Comparison of ENCODE assay signal across 8 cellular contexts in the genomic region with DNA sequence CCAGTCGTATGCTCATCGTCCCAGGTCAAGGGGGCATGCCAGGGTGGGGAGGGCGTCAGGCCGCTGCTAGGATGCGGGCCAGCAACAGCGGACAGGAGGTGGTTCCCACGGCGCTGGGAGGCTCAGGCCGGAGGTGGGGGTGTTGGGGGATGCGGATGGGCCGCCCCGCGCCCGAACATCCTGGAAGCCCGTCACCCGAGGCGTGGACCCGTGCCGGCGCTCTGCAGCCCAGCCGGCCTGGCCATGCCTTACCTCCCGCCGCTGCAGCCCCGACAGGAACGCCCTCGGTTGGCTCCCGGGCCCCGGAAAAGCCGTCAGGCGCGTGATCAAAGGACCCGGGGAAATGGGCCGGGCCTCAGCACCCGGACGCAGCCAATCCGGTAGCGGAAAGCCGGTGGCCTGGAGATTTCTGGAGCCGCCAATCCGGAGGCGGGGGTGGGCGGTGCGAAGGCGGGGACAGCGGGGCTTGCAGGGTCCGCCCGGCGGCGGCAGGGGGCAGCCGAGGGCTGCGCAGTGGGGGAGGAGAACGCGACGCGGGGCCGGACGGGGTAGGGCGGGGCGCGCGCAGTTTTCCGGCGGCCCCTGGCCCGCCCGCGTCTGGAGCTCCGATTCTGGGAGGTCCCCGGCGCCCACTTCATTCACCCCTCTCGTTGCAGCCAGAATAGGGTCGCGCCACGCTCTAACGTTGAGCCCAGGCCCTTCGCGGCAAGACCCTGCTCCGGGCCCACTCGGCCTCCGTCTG. TPM values are rescaled to one million over a fixed set of nuclear protein-coding genes. Genes with fewer than 3 reads are reported as not detected.
A peak's percentile ranks its signal among the peaks of the same experiment; 100 is the strongest.
DNase-seq lines count a peak whose midpoint lies in the region; ATAC-seq, FAIRE-seq and TF ChIP-seq lines count a peak whose summit lies in the region.

Gene SMIM29 (minus strand): TSS at position 280 of the 742 bp plus-strand sequence. CDS start 1,215 bp downstream, outside the sequence.

- no peaks in the 10 kb centered on the region for H3K79me2 ChIP-seq in OCI-LY1 (ENCODE audit: insufficient read depth, low read length)

- peaks cover 9% of the 10 kb centered on the region for H3K27me3 Mint-ChIP-seq in endothelial cell (ENCODE audit: unreplicated experiment)

- ATAC-seq in GM21447 (IDR thresholded peaks at IDR 0.05; ENCODE audit: unreplicated experiment), result peak; percentile 75

- H3K4me1 Mint-ChIP-seq in endothelial cell (ENCODE audit: unreplicated experiment), result peaks cover 15% of the 10 kb centered on the region

- peak within 1 kb of the TSS; percentile 98 for H3K4me2 ChIP-seq in OCI-LY1 (ENCODE audit: low read length)

- peak within 1 kb of the TSS; percentile 78 for H3K9ac ChIP-seq in OCI-LY1 (ENCODE audit: low read length)

- H3K36me3 ChIP-seq in OCI-LY1 (ENCODE audit: insufficient read depth, low read length), result peaks cover 10% of the 10 kb centered on the region

- H3K4me3 Mint-ChIP-seq in endothelial cell (ENCODE audit: unreplicated experiment), result peak within 1 kb of the TSS; percentile 94

- H3K9me3 Mint-ChIP-seq in endothelial cell (ENCODE audit: unreplicated experiment), result no peaks in the 10 kb centered on the region

- no peaks in the 10 kb centered on the region for H4K20me1 ChIP-seq in OCI-LY1 (ENCODE audit: insufficient read depth, low read length)

- no peaks in the 10 kb centered on the region for H3K9me2 ChIP-seq in OCI-LY1 (ENCODE audit: low read depth, low read length)

- DNase-seq in D721Med (ENCODE audit: insufficient read length, low spot score) (peak; percentile 80), HuH-7.5 (ENCODE audit: low spot score) (peak; percentile 88), endothelial cell (ENCODE audit: low spot score) (peak; percentile 99), middle frontal gyrus (ENCODE audit: extremely low spot score, low spot score) (peak; percentile 91)
- peak; percentile 97 for DNase-seq in activated CD8-positive, alpha-beta memory T cell treated with anti-CD3 and anti-CD28 coated beads, Interleukin-2, amount 50 U/mL, for 4 hours
- peak; percentile 95 to 96 for DNase-seq in stimulated activated CD8-positive, alpha-beta memory T cell treated with anti-CD3 and anti-CD28 coated beads, Interleukin-2, amount 100 ng/mL, for 1 hour (ENCODE audit: low read depth in 2 of 2)

- TF ChIP-seq CTCF in D721Med (IDR thresholded peaks at IDR 0.05; ENCODE audit: insufficient read depth, missing control alignments), result peak; percentile 59
- peak; percentile 77 for TF ChIP-seq CTCF in OCI-LY1 (IDR thresholded peaks at IDR 0.05; ENCODE audit: low read length)
- TF ChIP-seq CTCF in endothelial cell (IDR thresholded peaks at IDR 0.05; ENCODE audit: unreplicated experiment), result peak; percentile 95

- H3K27ac Mint-ChIP-seq in endothelial cell (ENCODE audit: unreplicated experiment), result peak within 1 kb of the TSS; percentile 84

- H3K4me3 ChIP-seq in OCI-LY1 (ENCODE audit: low read depth, low read length, poor library complexity, severe bottlenecking), result peak within 1 kb of the TSS; percentile 81

- H3F3A ChIP-seq in OCI-LY1 (ENCODE audit: insufficient read depth, low read length), result peaks cover 7% of the 10 kb centered on the region; the same call in 1 of the 2 replicates

- peak within 1 kb of the TSS; percentile 69 for H3K27ac ChIP-seq in OCI-LY1 (ENCODE audit: low read depth, low read length, poor library complexity, severe bottlenecking)

- peaks cover 16% of the 10 kb centered on the region for H3K4me1 ChIP-seq in OCI-LY1 (ENCODE audit: insufficient read depth, low read length, severe bottlenecking)

- no peaks in the 10 kb centered on the region for H3K27me3 ChIP-seq in OCI-LY1 (ENCODE audit: insufficient read depth, low read length)

- no peaks in the 10 kb centered on the region for H3K9me3 ChIP-seq in OCI-LY1 (ENCODE audit: low read length)

- H2AFZ ChIP-seq in OCI-LY1 (ENCODE audit: low read length), result peak within 1 kb of the TSS; percentile 28; the same call in 1 of the 2 replicates

- FAIRE-seq in D721Med (lab: Jason Lieb, UNC), result no peak

- peaks cover 6% of the 10 kb centered on the region for H3K36me3 Mint-ChIP-seq in endothelial cell (ENCODE audit: low read depth, unreplicated experiment)

RNA-seq across cellular contexts. Expression of gene SMIM29, which starts in this region (rescaled TPM):
- 44.3 TPM for total RNA-seq in endothelial cell (ENCODE audit: unreplicated experiment)

Comparison
In these comparisons a context has a peak if more than half of its experiments do, and no peak if none do; other contexts are left out.
1. Peak in every context shown above with its lines: DNase-seq, ATAC-seq, H3K4me3 ChIP-seq and H3K27ac ChIP-seq.